Comparison of ENCODE assay signal across 1 cellular context in the genomic region with DNA sequence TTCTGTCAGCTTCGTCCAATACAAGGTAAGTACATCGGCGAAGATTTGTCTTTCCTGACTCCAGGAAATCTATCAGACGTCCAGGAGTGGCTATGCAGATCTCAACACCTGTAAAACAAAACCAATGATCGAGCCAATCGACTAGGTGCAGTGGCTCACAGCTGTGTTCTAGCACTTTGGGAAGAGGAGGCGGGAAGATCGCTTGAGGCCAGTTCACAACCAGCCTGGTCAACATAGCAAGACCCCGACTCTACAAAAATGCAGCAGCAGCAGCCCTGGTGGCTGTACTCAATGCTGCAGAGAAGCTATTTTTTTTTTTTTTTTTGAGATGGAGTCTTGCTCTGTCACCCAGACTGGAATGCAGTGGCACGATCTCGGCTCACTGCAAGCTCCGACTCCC.
TF ChIP-seq lines count a peak whose summit lies in the region.

No MANE protein-coding gene starts in this region.

TF ChIP-seq in WTC11, 78 proteins besides CTCF, POLR2A, EP300 and RAD21 (continued from another document):
- no peak for TF ChIP-seq AFF4 (CRISPR knock-in tag; IDR thresholded peaks at IDR 0.05; ENCODE audit: borderline replicate concordance)
- TF ChIP-seq E2F5 (CRISPR knock-in tag; IDR thresholded peaks at IDR 0.05): no peak
